Comparison of ENCODE assay signal across 7 cellular contexts in the genomic region with DNA sequence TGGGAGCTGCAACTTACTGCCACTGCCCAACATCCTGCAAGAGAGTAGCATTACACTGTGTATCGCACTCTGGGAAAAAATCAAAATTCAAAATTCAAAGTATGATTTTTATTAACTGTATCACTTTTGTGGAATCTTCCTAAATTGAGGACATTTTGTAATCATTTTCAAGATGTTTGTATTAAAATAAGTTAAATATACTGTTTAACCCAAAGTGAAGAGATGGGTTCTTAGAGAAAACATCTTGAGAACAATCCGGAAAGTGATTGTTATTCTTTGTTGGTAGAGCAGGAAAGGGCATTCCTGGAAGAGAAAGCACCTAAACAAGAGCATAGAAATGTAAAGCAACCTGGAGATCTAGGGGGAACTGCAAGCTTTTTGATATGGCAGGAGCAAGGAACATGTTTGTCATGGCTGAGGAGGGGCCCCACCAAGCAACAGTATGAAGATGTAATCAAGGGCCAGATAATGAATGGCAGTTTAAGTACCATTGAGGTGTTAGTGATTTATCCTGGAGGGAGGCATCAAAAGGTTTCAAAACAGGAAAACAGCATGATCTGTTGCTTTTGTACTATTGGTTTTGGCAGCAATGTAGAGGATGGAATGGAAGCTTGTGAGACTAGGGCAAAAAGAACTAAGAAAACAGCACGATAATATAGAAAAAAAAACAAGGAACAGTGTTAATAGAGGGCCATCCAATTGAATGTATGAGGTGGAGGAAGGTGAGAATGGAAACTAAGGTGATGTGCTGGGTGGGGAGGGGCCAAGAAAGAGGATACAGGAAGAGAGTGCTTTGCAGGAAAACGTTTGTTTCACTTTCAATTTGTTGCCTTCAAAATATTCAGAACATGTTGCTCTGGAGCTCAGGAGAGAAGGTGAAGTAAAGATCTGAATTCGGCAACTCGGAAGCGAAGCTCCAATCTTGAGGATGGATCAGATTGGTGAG. TPM values are rescaled to one million over a fixed set of nuclear protein-coding genes. Genes with fewer than 3 reads are reported as not detected.
DNase-seq lines count a peak whose midpoint lies in the region; ATAC-seq and TF ChIP-seq lines count a peak whose summit lies in the region.

No MANE protein-coding gene starts in this region.

- peak overlapping the region; percentile 92 for H3K27ac Mint-ChIP-seq in activated T-helper 1 cell treated with anti-CD3 and anti-CD28 coated beads, Interleukin-12 subunit alpha, Interleukin-12 subunit beta, Interleukin-2, Interleukin-4 antibody, amounts not matched to agents 30 ng/mL and 10 ng/mL and 1 ng/mL, durations not matched to agents 14 hours and 24 hours and 36 hours

- H2AFZ ChIP-seq in MM.1S (ENCODE audit: low read length), result peak overlapping the region; percentile 90

- no peak for TF ChIP-seq CTCF in MM.1S (IDR thresholded peaks at IDR 0.05; ENCODE audit: low read length)

- H3K27me3 Mint-ChIP-seq in activated T-helper 1 cell treated with anti-CD3 and anti-CD28 coated beads, Interleukin-12 subunit alpha, Interleukin-12 subunit beta, Interleukin-2, Interleukin-4 antibody, amounts not matched to agents 30 ng/mL and 10 ng/mL and 1 ng/mL, durations not matched to agents 14 hours and 24 hours and 36 hours (ENCODE audit: insufficient read depth), result peaks cover 5% of the 10 kb centered on the region

- DNase-seq in H4 (ENCODE audit: low spot score), result peak; percentile 45
- peak; percentile 84 for DNase-seq in MM.1S
- peak; percentile 41 for DNase-seq in activated T-helper 1 cell treated with anti-CD3 and anti-CD28 coated beads, Interleukin-12 subunit alpha, Interleukin-12 subunit beta, Interleukin-2, Interleukin-4 antibody, amounts not matched to agents 30 ng/mL and 10 ng/mL and 1 ng/mL, durations not matched to agents 14 hours and 24 hours and 36 hours (ENCODE audit: low spot score)
- DNase-seq in iPS DF 19.7 (ENCODE audit: low read depth, low spot score), result peak; percentile 88
- peak; percentile 6 for DNase-seq in stimulated activated CD8-positive, alpha-beta memory T cell treated with anti-CD3 and anti-CD28 coated beads, Interleukin-12 subunit alpha, Interleukin-12 subunit beta, amount 100 ng/mL, for 4 hours (ENCODE audit: low read depth)
- no peak for DNase-seq in NCI-H1092 treated with DMSO at 0.1 percent for 48 hours (lab: John Stamatoyannopoulos, UW)

- peak overlapping the region; percentile 36; the same call in 1 of the 2 replicates for H3K27ac ChIP-seq in MM.1S (ENCODE audit: low read length)

- no peaks in the 10 kb centered on the region for H3K9me2 ChIP-seq in MM.1S (replicated peaks; ENCODE audit: insufficient read depth, low read length)

- no peaks in the 10 kb centered on the region for H3K79me2 ChIP-seq in MM.1S (ENCODE audit: low read length)

- peak overlapping the region; percentile 77 for H3K4me3 ChIP-seq in MM.1S (ENCODE audit: low read length)

- peak overlapping the region; percentile 76 for H3K4me2 ChIP-seq in MM.1S (ENCODE audit: low read depth, low read length)

- H3K9me3 ChIP-seq in MM.1S (replicated peaks; ENCODE audit: insufficient read depth, low read length), result no peaks in the 10 kb centered on the region

- H3K9me3 Mint-ChIP-seq in activated T-helper 1 cell treated with anti-CD3 and anti-CD28 coated beads, Interleukin-12 subunit alpha, Interleukin-12 subunit beta, Interleukin-2, Interleukin-4 antibody, amounts not matched to agents 30 ng/mL and 10 ng/mL and 1 ng/mL, durations not matched to agents 14 hours and 24 hours and 36 hours, result no peaks in the 10 kb centered on the region

- H4K20me1 ChIP-seq in MM.1S (ENCODE audit: insufficient read depth, low read length), result no peaks in the 10 kb centered on the region

- TF ChIP-seq POLR2A in GM18505 (IDR thresholded peaks at IDR 0.05; ENCODE audit: borderline replicate concordance, extremely low read depth, insufficient read depth, insufficient read length), result peak; percentile 22

- peaks cover 16% of the 10 kb centered on the region for H3K36me3 Mint-ChIP-seq in activated T-helper 1 cell treated with anti-CD3 and anti-CD28 coated beads, Interleukin-12 subunit alpha, Interleukin-12 subunit beta, Interleukin-2, Interleukin-4 antibody, amounts not matched to agents 30 ng/mL and 10 ng/mL and 1 ng/mL, durations not matched to agents 14 hours and 24 hours and 36 hours (ENCODE audit: low read depth)

- ATAC-seq in GM18505 (IDR thresholded peaks at IDR 0.05; ENCODE audit: unreplicated experiment), result peak; percentile 94

- H3K4me1 ChIP-seq in MM.1S (ENCODE audit: low read length), result peaks cover 8% of the 10 kb centered on the region

- H3K27me3 ChIP-seq in MM.1S (replicated peaks; ENCODE audit: insufficient read depth, low read length), result no peaks in the 10 kb centered on the region

- H3K4me1 Mint-ChIP-seq in activated T-helper 1 cell treated with anti-CD3 and anti-CD28 coated beads, Interleukin-12 subunit alpha, Interleukin-12 subunit beta, Interleukin-2, Interleukin-4 antibody, amounts not matched to agents 30 ng/mL and 10 ng/mL and 1 ng/mL, durations not matched to agents 14 hours and 24 hours and 36 hours (ENCODE audit: low read depth), result peaks cover 31% of the 10 kb centered on the region

- peak overlapping the region; percentile 96 for H3K4me3 Mint-ChIP-seq in activated T-helper 1 cell treated with anti-CD3 and anti-CD28 coated beads, Interleukin-12 subunit alpha, Interleukin-12 subunit beta, Interleukin-2, Interleukin-4 antibody, amounts not matched to agents 30 ng/mL and 10 ng/mL and 1 ng/mL, durations not matched to agents 14 hours and 24 hours and 36 hours

- peak overlapping the region; percentile 52; the same call in 1 of the 2 replicates for H3K9ac ChIP-seq in MM.1S (ENCODE audit: low read length)

- no peaks in the 10 kb centered on the region for H3K36me3 ChIP-seq in MM.1S (replicated peaks; ENCODE audit: insufficient read depth, low read length)

- no peaks in the 10 kb centered on the region for H3F3A ChIP-seq in MM.1S (ENCODE audit: insufficient read depth, low read length)

- intact Hi-C loops in activated T-helper 1 cell treated with anti-CD3 and anti-CD28 coated beads, Interleukin-12 subunit alpha, Interleukin-12 subunit beta, Interleukin-2, Interleukin-4 antibody, amounts not matched to agents 30 ng/mL and 10 ng/mL and 1 ng/mL, durations not matched to agents 14 hours and 24 hours and 36 hours (cut with micrococcal nuclease), result loop anchor here (1.0 kb wide), 1 partner anchor 14 kb away; a partner anchor contains a TSS

RNA-seq across cellular contexts. Expression of a gene that starts 14.2 kb away (rescaled TPM):
- 41.0 and 62.8 TPM in 2 replicates for total RNA-seq in H4 (2014; rRNA removed; shearing (Covaris generic))
- 50.0 and 55.2 TPM in 2 replicates for total RNA-seq in activated T-helper 1 cell treated with anti-CD3 and anti-CD28 coated beads, Interleukin-12 subunit alpha, Interleukin-12 subunit beta, Interleukin-2, Interleukin-4 antibody, amounts not matched to agents 30 ng/mL and 10 ng/mL and 1 ng/mL, durations not matched to agents 14 hours and 24 hours and 36 hours

RNA-seq across cellular contexts. Expression of a gene that starts 38.5 kb away (rescaled TPM):
- total RNA-seq in H4 (2014; rRNA removed; shearing (Covaris generic)), result 0.45 and 0.95 TPM in 2 replicates
- 0.12 and 0.26 TPM in 2 replicates for total RNA-seq in activated T-helper 1 cell treated with anti-CD3 and anti-CD28 coated beads, Interleukin-12 subunit alpha, Interleukin-12 subunit beta, Interleukin-2, Interleukin-4 antibody, amounts not matched to agents 30 ng/mL and 10 ng/mL and 1 ng/mL, durations not matched to agents 14 hours and 24 hours and 36 hours
